Comparison of ENCODE assay signal across 17 cellular contexts in genomic region chr1:116833655-116834054, GRCh38.
"Had no signal": no experiment of that assay in that cellular context is flagged by ENCODE, and none has a peak within 500 bp of the region (broad histone marks: within the 10 kb centered on the region; RNA-seq: fewer than 3 reads in every experiment).

No MANE protein-coding gene starts in this region.

- H3K36me3 ChIP-seq: esophagus squamous epithelium, ovary, sigmoid colon, spleen, thoracic aorta had no signal

- H3K4me3 ChIP-seq: coronary artery, esophagus squamous epithelium, ovary, sigmoid colon, spleen, thoracic aorta had no signal

- H3K27me3 Mint-ChIP-seq: activated CD4-positive, alpha-beta T cell treated with anti-CD3 and anti-CD28 coated beads, Interleukin-2, amount 10 ng/mL, durations not matched to agents 7 days and 5 days had no signal

- H3K4me3 Mint-ChIP-seq: activated CD4-positive, alpha-beta T cell treated with anti-CD3 and anti-CD28 coated beads, Interleukin-2, amount 10 ng/mL, durations not matched to agents 7 days and 5 days; memory B cell; natural killer cell had no signal

- H3K36me3 Mint-ChIP-seq: natural killer cell had no signal

- DNase-seq: activated CD4-positive, alpha-beta T cell treated with anti-CD3 and anti-CD28 coated beads, Interleukin-2, amount 10 ng/mL, durations not matched to agents 7 days and 5 days; activated CD4-positive, CD25-positive, alpha-beta regulatory T cell; activated naive CD4-positive, alpha-beta T cell treated with anti-CD3 and anti-CD28 coated beads, Interleukin-2, amount 50 U/mL, for 16 hours; effector CD4-positive, alpha-beta T cell; esophagus squamous epithelium; glutamatergic neuron; kidney glomerular epithelial cell; left ventricle myocardium superior; natural killer cell; ovary; sigmoid colon; spleen had no signal

- H3K9me3 ChIP-seq: ovary, sigmoid colon, thoracic aorta had no signal

- H3K27ac Mint-ChIP-seq: activated CD4-positive, alpha-beta T cell treated with anti-CD3 and anti-CD28 coated beads, Interleukin-2, amount 10 ng/mL, durations not matched to agents 7 days and 5 days; memory B cell; natural killer cell had no signal

- H3K27ac ChIP-seq: coronary artery, ovary, sigmoid colon, spleen, thoracic aorta had no signal

- H3K27me3 ChIP-seq: ovary, sigmoid colon, spleen had no signal

- FAIRE-seq: astrocyte, endothelial cell of umbilical vein had no signal

- H3K4me1 ChIP-seq: spleen had no signal

- ATAC-seq: left ventricle myocardium superior, natural killer cell had no signal
